Comparison of ENCODE assay signal across 10 cellular contexts in genomic region chr2:157327200-157327599, GRCh38. TPM values are rescaled to one million over a fixed set of nuclear protein-coding genes. Genes with fewer than 3 reads are reported as not detected.
DNase-seq lines count a peak whose midpoint lies in the region; ATAC-seq and TF ChIP-seq lines count a peak whose summit lies in the region.
"Had no signal": no experiment of that assay in that cellular context is flagged by ENCODE, and none has a peak within 500 bp of the region (broad histone marks: within the 10 kb centered on the region; RNA-seq: fewer than 3 reads in every experiment).

No MANE protein-coding gene starts in this region.

- peak overlapping the region in 4 of 6 donors; percentile 16 to 65 (median 31) for H3K27ac Mint-ChIP-seq in immature natural killer cell

- H3K36me3 ChIP-seq in body of pancreas (replicated peaks in 1 of 2; ENCODE audit: insufficient read depth in 1 of 2, low read depth in 2 of 2) (no peaks in the 10 kb centered on the region), thyroid gland (no peaks in the 10 kb centered on the region)

- DNase-seq in immature natural killer cell (no peak), body of pancreas (no peak), thyroid gland (no peak), HPDE6-E6E7 (ENCODE audit: extremely low spot score) (no peak)

- H3K4me3 ChIP-seq in body of pancreas (no peak overlapping the region), thyroid gland (replicated peaks in 1 of 3) (no peak overlapping the region)
- H3K4me3 ChIP-seq: SK-N-MC had no signal

- H3K9me3 ChIP-seq in body of pancreas (no peaks in the 10 kb centered on the region), thyroid gland (no peaks in the 10 kb centered on the region)

- H3K27me3 Mint-ChIP-seq in immature natural killer cell (ENCODE audit: low read depth in 3 of 3) = peaks cover 0 to 2% (median 1%) of the 10 kb centered on the region in 3 donors

- TF ChIP-seq POLR2A in body of pancreas (IDR thresholded peaks at IDR 0.05) = no peak
- no peak for TF ChIP-seq POLR2A in thyroid gland (IDR thresholded peaks at IDR 0.05)

- H3K27me3 ChIP-seq in body of pancreas (no peaks in the 10 kb centered on the region), thyroid gland (no peaks in the 10 kb centered on the region)

- WGBS in body of pancreas, 2 donors = 62 to 69% methylated on average over 3 of the region's 3 CpGs
- WGBS in thyroid gland, 2 donors = 84 to 85% methylated on average over 3 of the region's 3 CpGs

- peaks cover 4 to 12% (median 11%) of the 10 kb centered on the region in 3 donors for H3K36me3 Mint-ChIP-seq in immature natural killer cell

- H3K4me1 Mint-ChIP-seq in immature natural killer cell = peaks cover 27 to 39% of the 10 kb centered on the region in 2 donors

- ATAC-seq in GM18867 (IDR thresholded peaks at IDR 0.05; ENCODE audit: unreplicated experiment) = peak; percentile 38
- ATAC-seq in GM21528 (IDR thresholded peaks at IDR 0.05; ENCODE audit: low FRiP score, unreplicated experiment) = peak; percentile 33
- peak; percentile 47 for ATAC-seq in HG03354 (IDR thresholded peaks at IDR 0.05; ENCODE audit: poor library complexity, severe bottlenecking, unreplicated experiment)
- no peak for ATAC-seq in body of pancreas
- ATAC-seq in HG03097 (IDR thresholded peaks at IDR 0.05; ENCODE audit: low FRiP score, unreplicated experiment) = no peak

- H3K4me1 ChIP-seq in body of pancreas (peaks cover 22% of the 10 kb centered on the region), thyroid gland (no peaks in the 10 kb centered on the region)

- H3K4me3 Mint-ChIP-seq in immature natural killer cell = peak overlapping the region in 2 of 5 donors; percentile 65 to 77

- intact Hi-C loops in body of pancreas (cut with DNase I) = no loop called here
- intact Hi-C loops in thyroid gland (cut with DNase I) = no loop called here

- H3K9me3 Mint-ChIP-seq in immature natural killer cell = no peaks in the 10 kb centered on the region

- H3K27ac ChIP-seq in body of pancreas = no peak overlapping the region
- no peak overlapping the region for H3K27ac ChIP-seq in thyroid gland
- H3K27ac ChIP-seq: epithelial cell of prostate, SK-N-MC had no signal

- no peak for TF ChIP-seq CTCF in body of pancreas (IDR thresholded peaks at IDR 0.05)
- no peak for TF ChIP-seq CTCF in thyroid gland (IDR thresholded peaks at IDR 0.05)

RNA-seq across cellular contexts. Expression of gene ERMN, which starts 1.6 kb away (rescaled TPM):
- under 1 TPM in 2 of 3 donors, not detected in 1; 0.17 to 0.42 TPM for polyA plus RNA-seq in immature natural killer cell
- total RNA-seq in body of pancreas (under 1 TPM in 1 of 2 donors, not detected in 1; 0.26 TPM), thyroid gland (under 1 TPM in 1 of 4 donors, not detected in 3; 0.49 TPM)

Comparison
In these comparisons a context has a peak if more than half of its experiments do, and no peak if none do; other contexts are left out.
1. ATAC-seq: peak in GM18867 (single experiment), GM21528 (single experiment) and HG03354 (single experiment); none in body of pancreas (single experiment) and HG03097 (single experiment).